8 cellular contexts compared by ENCODE assay signal in the genomic region with DNA sequence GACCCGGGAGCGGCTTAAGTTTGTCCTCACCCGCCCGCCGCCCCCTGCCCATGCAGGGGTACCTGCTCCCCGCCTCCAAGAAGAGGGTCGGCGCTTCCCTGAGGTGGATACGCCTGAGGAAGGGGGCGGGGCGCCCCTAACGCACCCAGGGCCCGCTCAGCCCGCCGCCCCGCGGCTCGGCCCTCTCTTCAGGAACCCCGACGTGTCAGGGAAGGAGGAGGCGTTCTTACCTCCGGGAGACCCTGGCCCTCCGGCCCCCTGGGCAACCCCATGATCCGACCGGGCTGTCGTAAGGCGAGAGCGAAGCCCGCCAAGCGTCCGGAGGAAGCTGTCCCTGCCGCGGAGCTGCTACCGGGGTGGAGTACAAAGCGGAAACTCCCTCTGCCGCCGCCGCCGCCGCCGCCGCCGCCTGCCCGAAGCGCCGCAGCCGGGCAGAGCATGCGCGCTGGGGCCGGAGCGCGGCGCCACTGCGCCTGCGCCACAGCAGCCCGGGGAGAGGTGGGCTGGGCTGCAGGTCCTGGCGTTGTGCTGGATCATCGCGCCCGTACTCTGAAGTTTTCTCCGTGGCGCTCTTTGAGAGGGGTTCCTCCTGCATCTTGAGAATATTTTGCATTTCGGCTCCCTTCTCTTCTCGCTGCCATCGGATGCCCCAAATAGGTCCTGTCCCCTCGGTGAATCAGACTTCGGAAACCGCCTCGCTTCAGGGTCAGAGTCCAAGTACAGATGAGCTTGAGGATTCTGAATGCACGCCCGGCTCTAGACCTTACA. TPM values are rescaled to one million over a fixed set of nuclear protein-coding genes. Genes with fewer than 3 reads are reported as not detected.
DNase-seq lines count a peak whose midpoint lies in the region; ATAC-seq and TF ChIP-seq lines count a peak whose summit lies in the region.

A gene with protein sequence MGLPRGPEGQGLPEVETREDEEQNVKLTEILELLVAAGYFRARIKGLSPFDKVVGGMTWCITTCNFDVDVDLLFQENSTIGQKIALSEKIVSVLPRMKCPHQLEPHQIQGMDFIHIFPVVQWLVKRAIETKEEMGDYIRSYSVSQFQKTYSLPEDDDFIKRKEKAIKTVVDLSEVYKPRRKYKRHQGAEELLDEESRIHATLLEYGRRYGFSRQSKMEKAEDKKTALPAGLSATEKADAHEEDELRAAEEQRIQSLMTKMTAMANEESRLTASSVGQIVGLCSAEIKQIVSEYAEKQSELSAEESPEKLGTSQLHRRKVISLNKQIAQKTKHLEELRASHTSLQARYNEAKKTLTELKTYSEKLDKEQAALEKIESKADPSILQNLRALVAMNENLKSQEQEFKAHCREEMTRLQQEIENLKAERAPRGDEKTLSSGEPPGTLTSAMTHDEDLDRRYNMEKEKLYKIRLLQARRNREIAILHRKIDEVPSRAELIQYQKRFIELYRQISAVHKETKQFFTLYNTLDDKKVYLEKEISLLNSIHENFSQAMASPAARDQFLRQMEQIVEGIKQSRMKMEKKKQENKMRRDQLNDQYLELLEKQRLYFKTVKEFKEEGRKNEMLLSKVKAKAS (minus strand): TSS at position 347 of the 768 bp plus-strand sequence. CDS start 75 bp downstream, at position 272.

- H3K4me1 ChIP-seq in thoracic aorta (ENCODE audit: control insufficient read depth in 1 of 2, low read depth in 2 of 2) = peaks cover 5 to 18% of the 10 kb centered on the region in 2 donors

- H3K27ac ChIP-seq in thoracic aorta = peak within 1 kb of the TSS; percentile 70

- ATAC-seq in HG02571 (IDR thresholded peaks at IDR 0.05; ENCODE audit: unreplicated experiment) (peak; percentile 86), thoracic aorta (ENCODE audit: insufficient number of reproducible peaks, low FRiP score, low read depth) (peak; percentile 85)

- CTCF ChIA-PET in GM10248 (lab: Yijun Ruan, JAX) = interaction anchor here (0.9 to 5.9 kb wide), 13 partner anchors 9 to 841 kb away, joined by 3 to 99 read pairs (median 4); a partner anchor contains a TSS

- peak within 1 kb of the TSS; percentile 94 for H3K4me3 Mint-ChIP-seq in activated naive CD8-positive, alpha-beta T cell
- H3K4me3 Mint-ChIP-seq in glutamatergic neuron (ENCODE audit: unreplicated experiment) (peak within 1 kb of the TSS; percentile 94), osteocyte (ENCODE audit: unreplicated experiment) (peak within 1 kb of the TSS; percentile 86)

- no peaks in the 10 kb centered on the region for H3K9me3 Mint-ChIP-seq in activated naive CD8-positive, alpha-beta T cell (ENCODE audit: low read depth)
- H3K9me3 Mint-ChIP-seq in glutamatergic neuron (ENCODE audit: unreplicated experiment) (peaks cover 6% of the 10 kb centered on the region), osteocyte (ENCODE audit: unreplicated experiment) (no peaks in the 10 kb centered on the region)

- H3K9me3 ChIP-seq in thoracic aorta = no peaks in the 10 kb centered on the region

- peaks cover 37% of the 10 kb centered on the region for H3K4me1 Mint-ChIP-seq in activated naive CD8-positive, alpha-beta T cell (ENCODE audit: low read depth)
- H3K4me1 Mint-ChIP-seq in glutamatergic neuron (ENCODE audit: low read depth, unreplicated experiment) (peaks cover 4% of the 10 kb centered on the region), osteocyte (ENCODE audit: unreplicated experiment) (peaks cover 25% of the 10 kb centered on the region)

- H3K27me3 ChIP-seq in thoracic aorta (replicated peaks; ENCODE audit: insufficient read depth) = no peaks in the 10 kb centered on the region

- TF ChIP-seq CTCF in GM10248 (IDR thresholded peaks at IDR 0.05; ENCODE audit: control extremely low read depth, extremely low read depth, low read depth, missing control alignments) (no peak), NB4 (IDR thresholded peaks at IDR 0.05; ENCODE audit: low read depth, low read length) (no peak), glutamatergic neuron (IDR thresholded peaks at IDR 0.05; ENCODE audit: partially characterized antibody, unreplicated experiment) (no peak), osteocyte (IDR thresholded peaks at IDR 0.05) (no peak), thoracic aorta (IDR thresholded peaks at IDR 0.05) (no peak)

- POLR2A ChIA-PET in GM10248 (lab: Yijun Ruan, JAX) = interaction anchor here (0.6 to 1.1 kb wide), 2 partner anchors 75 to 188 kb away, joined by 3 read pairs; a partner anchor contains a TSS

- no peaks in the 10 kb centered on the region for H3K36me3 Mint-ChIP-seq in activated naive CD8-positive, alpha-beta T cell
- H3K36me3 Mint-ChIP-seq in glutamatergic neuron (ENCODE audit: unreplicated experiment) (peaks cover 4% of the 10 kb centered on the region), osteocyte (ENCODE audit: unreplicated experiment) (no peaks in the 10 kb centered on the region)

- H3K4me3 ChIP-seq in NB4 (ENCODE audit: low read depth, low read length) (peak within 1 kb of the TSS; percentile 84), thoracic aorta (peak within 1 kb of the TSS; percentile 85)

- H3K36me3 ChIP-seq in thoracic aorta = no peaks in the 10 kb centered on the region

- H3K27me3 Mint-ChIP-seq in activated naive CD8-positive, alpha-beta T cell = no peaks in the 10 kb centered on the region
- H3K27me3 Mint-ChIP-seq in glutamatergic neuron (ENCODE audit: unreplicated experiment) (peaks cover 7% of the 10 kb centered on the region), osteocyte (ENCODE audit: unreplicated experiment) (peaks cover 13% of the 10 kb centered on the region)

- DNase-seq in GM10248 (ENCODE audit: extremely low spot score) = peak; percentile 98
- peak; percentile 90 for DNase-seq in NB4 (ENCODE audit: low read depth)
- DNase-seq in SKM-1 (lab: John Stamatoyannopoulos, UW; ENCODE audit: unreplicated experiment) = peak; percentile 66
- DNase-seq in glutamatergic neuron = peak; percentile 88
- DNase-seq in osteocyte (ENCODE audit: extremely low spot score, unreplicated experiment) = peak; percentile 97
- DNase-seq in thoracic aorta (ENCODE audit: low spot score) = peak; percentile 9

- TF ChIP-seq POLR2A in NB4 (IDR thresholded peaks at IDR 0.05; ENCODE audit: extremely low read depth, insufficient read length) = peak; percentile 70

- peak within 1 kb of the TSS; percentile 88 for H3K27ac Mint-ChIP-seq in activated naive CD8-positive, alpha-beta T cell
- H3K27ac Mint-ChIP-seq in glutamatergic neuron (ENCODE audit: unreplicated experiment) (no peak within 1 kb of the TSS), osteocyte (ENCODE audit: unreplicated experiment) (peak within 1 kb of the TSS; percentile 74)

RNA-seq across cellular contexts. Expression of the gene that starts here (rescaled TPM):
- total RNA-seq in glutamatergic neuron (ENCODE audit: unreplicated experiment) (32.6 TPM), osteocyte (23.3 and 26.9 TPM in 2 replicates), thoracic aorta (10 to 100 TPM; 11.0 to 21.7 TPM)

Comparison
In these comparisons a context has a peak if more than half of its experiments do, and no peak if none do; other contexts are left out.
1. Peak in every context shown above with its lines: DNase-seq, ATAC-seq, H3K4me3 ChIP-seq and H3K27ac ChIP-seq.
2. DNase-seq: peak in every context shown above with its lines; median percentile 98 in GM10248; 97 in osteocyte; 90 in NB4; 88 in glutamatergic neuron; 66 in SKM-1; 9 in thoracic aorta.